ENCODE assay signal across 8 cellular contexts in the genomic region with DNA sequence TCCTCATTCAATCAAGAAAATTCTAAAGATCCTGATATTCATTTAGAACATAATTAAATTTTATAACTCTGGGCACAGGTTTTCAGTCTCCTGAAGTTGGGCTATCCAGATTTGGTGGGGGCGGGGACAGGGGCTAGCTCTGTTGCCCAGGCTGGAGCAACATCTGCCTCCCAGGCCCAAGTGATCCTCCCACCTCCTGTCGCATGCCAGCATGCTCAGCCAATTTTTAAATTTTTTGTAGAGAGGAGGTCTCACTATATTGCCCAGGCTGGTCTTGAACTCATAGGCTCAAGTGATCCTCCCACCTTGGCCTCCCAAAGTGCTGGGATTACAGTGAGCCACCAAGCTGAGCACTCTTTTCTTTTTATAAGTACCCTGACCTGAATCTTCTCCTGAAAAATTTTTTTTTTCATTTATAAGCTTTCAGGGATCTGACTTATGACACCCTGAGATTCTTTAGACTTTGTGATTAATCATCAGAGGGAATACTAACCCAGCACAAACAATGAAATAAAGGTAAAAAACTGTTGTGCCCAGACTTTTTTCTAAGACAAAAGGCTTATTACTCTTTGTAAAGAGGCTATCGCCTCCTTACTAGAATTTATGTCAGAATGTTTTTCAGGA.
DNase-seq lines count a peak whose midpoint lies in the region; ATAC-seq, FAIRE-seq and TF ChIP-seq lines count a peak whose summit lies in the region.

No MANE protein-coding gene starts in this region.

- peak; percentile 4 for FAIRE-seq in GM19239 (lab: Jason Lieb, UNC)

- ATAC-seq in GM19467 (IDR thresholded peaks at IDR 0.05; ENCODE audit: unreplicated experiment): no peak
- no peak for ATAC-seq in omental fat pad (ENCODE audit: low FRiP score)

- peak overlapping the region; percentile 80 for H3K27ac ChIP-seq in SK-N-MC
- peak overlapping the region; percentile 98 for H3K27ac ChIP-seq in epithelial cell of prostate

- no peaks in the 10 kb centered on the region for H3K9me3 ChIP-seq in SK-N-MC (ENCODE audit: low read depth, low read length)

- no peak overlapping the region for H3K9ac ChIP-seq in SK-N-MC (ENCODE audit: insufficient read length)

- H3K36me3 ChIP-seq in SK-N-MC (ENCODE audit: insufficient read depth, low read length): no peaks in the 10 kb centered on the region

- TF ChIP-seq CTCF in omental fat pad (IDR thresholded peaks at IDR 0.05): no peak

- H3K4me3 ChIP-seq in SK-N-MC (peak overlapping the region; percentile 53), skeletal muscle cell (ENCODE audit: low read depth, low read length) (peak overlapping the region; percentile 27)

- DNase-seq in GM19239 (ENCODE audit: insufficient read length, low spot score) (no peak), SK-N-MC (ENCODE audit: low read depth, low spot score) (no peak), epithelial cell of prostate (ENCODE audit: low read depth, low spot score) (no peak), skeletal muscle cell (ENCODE audit: low read depth) (no peak), putamen (ENCODE audit: low spot score) (no peak), omental fat pad (ENCODE audit: low spot score) (no peak), AML-193 (lab: John Stamatoyannopoulos, UW) (no peak)
